8 cellular contexts compared by ENCODE assay signal in genomic region chr1:9561429-9561828, GRCh38. TPM values are rescaled to one million over a fixed set of nuclear protein-coding genes. Genes with fewer than 3 reads are reported as not detected.
DNase-seq lines count a peak whose midpoint lies in the region; ATAC-seq and TF ChIP-seq lines count a peak whose summit lies in the region.

No MANE protein-coding gene starts in this region.

- H3K4me1 Mint-ChIP-seq in CD14-positive monocyte: peaks cover 9% of the 10 kb centered on the region
- H3K4me1 Mint-ChIP-seq in T-helper 2 cell treated with Interferon-gamma antibody and Interleukin-4, amounts not matched to agents 5 μg/mL and 100 μg/mL, for 36 hours (ENCODE audit: low read depth): peaks cover 32% of the 10 kb centered on the region

- H3K27me3 Mint-ChIP-seq in CD14-positive monocyte (ENCODE audit: low read depth in 3 of 3): no peaks in the 10 kb centered on the region
- no peaks in the 10 kb centered on the region for H3K27me3 Mint-ChIP-seq in T-helper 2 cell treated with Interferon-gamma antibody and Interleukin-4, amounts not matched to agents 5 μg/mL and 100 μg/mL, for 36 hours (ENCODE audit: low read depth)

- H3K9me3 ChIP-seq in heart left ventricle: no peaks in the 10 kb centered on the region

- peaks cover 0 to 22% (median 7%) of the 10 kb centered on the region in 9 donors for H3K36me3 ChIP-seq in heart left ventricle

- intact Hi-C loops in CD14-positive monocyte (cut with micrococcal nuclease) (no loop called here), heart left ventricle (cut with DNase I) (no loop called here)

- TF ChIP-seq CTCF in CD14-positive monocyte (IDR thresholded peaks at IDR 0.05) (no peak), heart left ventricle (IDR thresholded peaks at IDR 0.05) (no peak)

- WGBS in heart left ventricle, 4 donors: 16 to 31% (median 18%) methylated on average over 3 of the region's 3 CpGs

- peaks cover 0 to 7% (median 0%) of the 10 kb centered on the region in 7 donors for H3K9me3 Mint-ChIP-seq in CD14-positive monocyte
- H3K9me3 Mint-ChIP-seq in T-helper 2 cell treated with Interferon-gamma antibody and Interleukin-4, amounts not matched to agents 5 μg/mL and 100 μg/mL, for 36 hours: no peaks in the 10 kb centered on the region

- peak overlapping the region in 6 of 7 donors; percentile 50 to 81 (median 70) for H3K27ac Mint-ChIP-seq in CD14-positive monocyte
- peak overlapping the region; percentile 41 for H3K27ac Mint-ChIP-seq in T-helper 2 cell treated with Interferon-gamma antibody and Interleukin-4, amounts not matched to agents 5 μg/mL and 100 μg/mL, for 36 hours

- TF ChIP-seq POLR2A in heart left ventricle (IDR thresholded peaks at IDR 0.05): no peak

- peak; percentile 62 to 90 (median 81) for ATAC-seq in heart left ventricle
- no peak for ATAC-seq in HG03432 (IDR thresholded peaks at IDR 0.05; ENCODE audit: unreplicated experiment)
- no peak for ATAC-seq in HG02763 (IDR thresholded peaks at IDR 0.05; ENCODE audit: unreplicated experiment)

- H3K36me3 Mint-ChIP-seq in CD14-positive monocyte: peaks cover 27 to 66% of the 10 kb centered on the region in 2 donors
- peaks cover 27% of the 10 kb centered on the region for H3K36me3 Mint-ChIP-seq in T-helper 2 cell treated with Interferon-gamma antibody and Interleukin-4, amounts not matched to agents 5 μg/mL and 100 μg/mL, for 36 hours (ENCODE audit: low read depth)

- H3K27ac ChIP-seq in heart left ventricle: peak overlapping the region in 8 of 12 donors; percentile 7 to 80 (median 50)

- DNase-seq in CD14-positive monocyte (ENCODE audit: low spot score) (no peak), NAMALWA (ENCODE audit: low spot score) (peak; percentile 49), heart left ventricle (peak in 2 of 5 donors; percentile 46 to 52), skeletal muscle cell (ENCODE audit: low read depth) (peak; percentile 73), ecto neural progenitor cell (ENCODE audit: low spot score) (no peak)
- DNase-seq in T-helper 2 cell treated with Interferon-gamma antibody and Interleukin-4, amounts not matched to agents 5 μg/mL and 100 μg/mL, for 36 hours (ENCODE audit: low spot score): no peak

- H3K4me3 Mint-ChIP-seq in CD14-positive monocyte: no peak overlapping the region
- H3K4me3 Mint-ChIP-seq in T-helper 2 cell treated with Interferon-gamma antibody and Interleukin-4, amounts not matched to agents 5 μg/mL and 100 μg/mL, for 36 hours: no peak overlapping the region

- H3K4me3 ChIP-seq in heart left ventricle (peak overlapping the region in 2 of 12 donors; percentile 0 to 15), skeletal muscle cell (ENCODE audit: low read depth, low read length) (no peak overlapping the region)

- H3K27me3 ChIP-seq in heart left ventricle: no peaks in the 10 kb centered on the region

- peaks cover 3 to 43% (median 29%) of the 10 kb centered on the region in 12 donors for H3K4me1 ChIP-seq in heart left ventricle

RNA-seq across cellular contexts. Expression of gene SLC25A33, which starts 22.2 kb away (rescaled TPM):
- polyA plus RNA-seq in CD14-positive monocyte (1 to 10 TPM; 4.4 to 6.4 TPM), heart left ventricle (1 to 10 TPM; 4.4 to 6.6 TPM)
- 1 to 10 TPM; 2.8 to 9.7 (median 4.5) TPM for total RNA-seq in heart left ventricle

RNA-seq across cellular contexts. Expression of gene TMEM201, which starts 27.3 kb away (rescaled TPM):
- polyA plus RNA-seq in CD14-positive monocyte (under 1 TPM; 0.37 TPM), heart left ventricle (10 to 100 TPM; 13.1 to 22.9 TPM)
- 10 to 100 TPM; 16.0 to 24.8 (median 18.5) TPM for total RNA-seq in heart left ventricle

Comparison
In these comparisons a context has a peak if more than half of its experiments do, and no peak if none do; other contexts are left out.
1. DNase-seq: peak in NAMALWA (single experiment) and skeletal muscle cell (single experiment); none in CD14-positive monocyte (single experiment), T-helper 2 cell treated with Interferon-gamma antibody and Interleukin-4, amounts not matched to agents 5 μg/mL and 100 μg/mL, for 36 hours (single experiment) and ecto neural progenitor cell (single experiment).
2. ATAC-seq: peak in heart left ventricle (4 of 4); none in HG03432 (single experiment) and HG02763 (single experiment).
3. RNA of gene TMEM201, which starts 27.3 kb away (polyA plus RNA-seq): 13.1 to 22.9 TPM in heart left ventricle; 0.37 TPM in CD14-positive monocyte; every median in the first group is over 10 times any median in the second.